In the genomic region with DNA sequence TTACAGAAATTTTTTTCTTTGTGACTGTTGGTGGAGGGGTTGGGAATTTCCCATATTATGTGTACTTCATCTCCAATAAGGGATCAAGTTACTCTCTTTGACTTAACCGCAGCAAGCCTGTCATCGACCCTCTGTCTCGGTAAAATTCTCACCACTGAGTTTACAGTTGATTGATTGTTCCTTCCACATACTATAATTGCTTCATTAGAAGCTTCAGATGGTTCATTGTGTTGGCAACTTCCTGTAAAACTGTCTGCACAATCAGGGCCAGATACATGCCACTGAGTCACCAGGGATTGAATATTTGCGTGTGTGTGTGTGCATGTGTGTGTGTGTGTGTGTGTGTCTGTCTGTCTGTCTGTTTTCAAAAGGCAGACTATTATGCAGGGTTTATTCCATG, we compare ENCODE assay signal across 1 cellular context.
TF ChIP-seq lines count a peak whose summit lies in the region.

No MANE protein-coding gene starts in this region.

TF ChIP-seq in GM12878, 131 proteins besides CTCF, POLR2A, EP300 and RAD21 (continued from another document):
- TF ChIP-seq, protein P1, sequence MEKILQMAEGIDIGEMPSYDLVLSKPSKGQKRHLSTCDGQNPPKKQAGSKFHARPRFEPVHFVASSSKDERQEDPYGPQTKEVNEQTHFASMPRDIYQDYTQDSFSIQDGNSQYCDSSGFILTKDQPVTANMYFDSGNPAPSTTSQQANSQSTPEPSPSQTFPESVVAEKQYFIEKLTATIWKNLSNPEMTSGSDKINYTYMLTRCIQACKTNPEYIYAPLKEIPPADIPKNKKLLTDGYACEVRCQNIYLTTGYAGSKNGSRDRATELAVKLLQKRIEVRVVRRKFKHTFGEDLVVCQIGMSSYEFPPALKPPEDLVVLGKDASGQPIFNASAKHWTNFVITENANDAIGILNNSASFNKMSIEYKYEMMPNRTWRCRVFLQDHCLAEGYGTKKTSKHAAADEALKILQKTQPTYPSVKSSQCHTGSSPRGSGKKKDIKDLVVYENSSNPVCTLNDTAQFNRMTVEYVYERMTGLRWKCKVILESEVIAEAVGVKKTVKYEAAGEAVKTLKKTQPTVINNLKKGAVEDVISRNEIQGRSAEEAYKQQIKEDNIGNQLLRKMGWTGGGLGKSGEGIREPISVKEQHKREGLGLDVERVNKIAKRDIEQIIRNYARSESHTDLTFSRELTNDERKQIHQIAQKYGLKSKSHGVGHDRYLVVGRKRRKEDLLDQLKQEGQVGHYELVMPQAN (conservative IDR thresholded peaks at IDR 0.05): no peak
- peak; percentile 37; the same call in 1 of the 2 replicates for TF ChIP-seq BMI1 (IDR thresholded peaks at IDR 0.05; ENCODE audit: borderline replicate concordance)
- TF ChIP-seq, protein P2, sequence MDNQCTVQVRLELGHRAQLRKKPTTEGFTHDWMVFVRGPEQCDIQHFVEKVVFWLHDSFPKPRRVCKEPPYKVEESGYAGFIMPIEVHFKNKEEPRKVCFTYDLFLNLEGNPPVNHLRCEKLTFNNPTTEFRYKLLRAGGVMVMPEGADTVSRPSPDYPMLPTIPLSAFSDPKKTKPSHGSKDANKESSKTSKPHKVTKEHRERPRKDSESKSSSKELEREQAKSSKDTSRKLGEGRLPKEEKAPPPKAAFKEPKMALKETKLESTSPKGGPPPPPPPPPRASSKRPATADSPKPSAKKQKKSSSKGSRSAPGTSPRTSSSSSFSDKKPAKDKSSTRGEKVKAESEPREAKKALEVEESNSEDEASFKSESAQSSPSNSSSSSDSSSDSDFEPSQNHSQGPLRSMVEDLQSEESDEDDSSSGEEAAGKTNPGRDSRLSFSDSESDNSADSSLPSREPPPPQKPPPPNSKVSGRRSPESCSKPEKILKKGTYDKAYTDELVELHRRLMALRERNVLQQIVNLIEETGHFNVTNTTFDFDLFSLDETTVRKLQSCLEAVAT (IDR thresholded peaks at IDR 0.05): 0 out of 2 replicates have a peak, but pooled peaks have one; percentile 33
TF ChIP-seq in GM12878: peak in this region for 15.
